In the genomic region with DNA sequence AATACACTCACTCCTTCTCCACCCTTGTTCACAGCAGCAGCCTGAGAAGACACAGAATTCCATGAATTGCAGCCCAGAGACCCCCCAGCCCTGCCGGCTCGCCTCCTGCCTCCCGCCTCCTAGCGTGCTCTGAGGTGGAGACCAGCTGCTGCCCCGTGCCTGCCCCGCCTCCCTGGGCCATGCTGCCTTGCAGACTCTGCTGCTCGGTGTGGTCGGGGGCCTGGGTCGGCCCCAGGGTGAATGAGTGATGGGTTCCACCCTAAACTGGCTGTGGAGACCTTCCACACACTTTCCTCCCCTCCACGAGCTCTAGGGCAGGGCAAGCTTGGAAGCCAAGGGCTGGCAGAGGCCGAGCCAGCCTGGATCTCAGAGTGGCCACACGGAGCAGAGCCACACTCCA, we compare ENCODE assay signal across 22 cellular contexts.
DNase-seq lines count a peak whose midpoint lies in the region; ATAC-seq, FAIRE-seq and TF ChIP-seq lines count a peak whose summit lies in the region.
"Had no signal": no experiment of that assay in that cellular context is flagged by ENCODE, and none has a peak within 500 bp of the region (broad histone marks: within the 10 kb centered on the region; RNA-seq: fewer than 3 reads in every experiment).

No MANE protein-coding gene starts in this region.

- H3K27ac Mint-ChIP-seq in neural progenitor cell = peak overlapping the region; percentile 62
- H3K27ac Mint-ChIP-seq: B cell; CD4-positive, alpha-beta T cell; HFFc6 had no signal

- intact Hi-C loops in Panc1 (cut with micrococcal nuclease; ENCODE audit: unreplicated experiment) = no loop called here
- intact Hi-C loops in kidney (cut with DNase I) = no loop called here
- intact Hi-C loops in aorta (cut with DNase I) = no loop called here

- H3K27me3 Mint-ChIP-seq in neural progenitor cell (ENCODE audit: insufficient read depth, low read depth) = peaks cover 7% of the 10 kb centered on the region
- H3K27me3 Mint-ChIP-seq: B cell; CD4-positive, alpha-beta T cell had no signal

- H3K27ac ChIP-seq in Panc1 (ENCODE audit: low read length) (no peak overlapping the region), kidney (ENCODE audit: low read depth in 2 of 2, low read length in 2 of 2) (no peak overlapping the region), neural progenitor cell (no peak overlapping the region), aorta (ENCODE audit: low read depth in 1 of 2, low read length in 2 of 2) (no peak overlapping the region)

- H3K36me3 Mint-ChIP-seq in neural progenitor cell = no peaks in the 10 kb centered on the region

- no peaks in the 10 kb centered on the region for H3K79me2 ChIP-seq in neural progenitor cell (ENCODE audit: low read depth)

- H3K36me3 ChIP-seq in Panc1 (ENCODE audit: control insufficient read depth, insufficient read depth, low read length) (no peaks in the 10 kb centered on the region), kidney (ENCODE audit: control insufficient read depth in 1 of 2, insufficient read depth in 2 of 2, low read length in 2 of 2) (no peaks in the 10 kb centered on the region), neural progenitor cell (no peaks in the 10 kb centered on the region), aorta (ENCODE audit: control insufficient read depth in 1 of 2, insufficient read depth in 2 of 2, low read length in 1 of 2) (no peaks in the 10 kb centered on the region)

- peaks cover 8% of the 10 kb centered on the region for H3K9me3 Mint-ChIP-seq in neural progenitor cell
- H3K9me3 Mint-ChIP-seq: CD4-positive, alpha-beta T cell had no signal

- 42 to 49% methylated on average over 12 of the region's 12 CpGs for WGBS in aorta, 2 donors

- POLR2A ChIA-PET in Panc1 (lab: Charles Lee) = no interaction called here

- no TSS peak for BruUV-seq in Panc1 (replicated peaks; lab: Mats Ljungman, UMichigan)

- CTCF ChIA-PET in Panc1 (lab: Charles Lee) = no interaction called here

- H3K4me2 ChIP-seq in neural progenitor cell = no peak overlapping the region

- no peak overlapping the region for H3K4me3 Mint-ChIP-seq in neural progenitor cell
- H3K4me3 Mint-ChIP-seq: B cell; CD4-positive, alpha-beta T cell; HFFc6 had no signal

- H3K27me3 ChIP-seq in Panc1 (ENCODE audit: control insufficient read depth, insufficient read depth, low read length) = no peaks in the 10 kb centered on the region
- no peaks in the 10 kb centered on the region for H3K27me3 ChIP-seq in neural progenitor cell
- no peaks in the 10 kb centered on the region for H3K27me3 ChIP-seq in aorta (ENCODE audit: control insufficient read depth in 1 of 2, insufficient read depth in 2 of 2, low read length in 1 of 2)

- no peak for FAIRE-seq in kidney (lab: Jason Lieb, UNC)
- FAIRE-seq: A204.1, G401.6, GM12892, GM19239, HTR-8/SVneo had no signal

- H3K4me3 ChIP-seq in Panc1 (ENCODE audit: low read depth in 2 of 2, low read length in 2 of 2) = no peak overlapping the region
- H3K4me3 ChIP-seq in kidney (ENCODE audit: low read length in 2 of 2) = no peak overlapping the region
- no peak overlapping the region for H3K4me3 ChIP-seq in neural progenitor cell
- no peak overlapping the region for H3K4me3 ChIP-seq in aorta (ENCODE audit: low read length in 2 of 2)

- peaks cover 35% of the 10 kb centered on the region for H3K4me1 Mint-ChIP-seq in neural progenitor cell
- H3K4me1 Mint-ChIP-seq: B cell had no signal

- ATAC-seq in Panc1 (0 out of 2 replicates have a peak, but pooled peaks have one; percentile 46), aorta (ENCODE audit: low FRiP score) (no peak), GM18868 (IDR thresholded peaks at IDR 0.05; ENCODE audit: unreplicated experiment) (no peak)

- peaks cover 4% of the 10 kb centered on the region for H3F3A ChIP-seq in neural progenitor cell (ENCODE audit: low read depth)

- in situ Hi-C loops in Panc1 (cut with HindIII; ENCODE audit: low pct_unique_long_range_greater_than_20kb, low sequenced_read_pairs) = no loop called here

- H3K9me3 ChIP-seq in Panc1 (ENCODE audit: control insufficient read depth, insufficient read depth, low read depth, low read length) (no peaks in the 10 kb centered on the region), kidney (ENCODE audit: control insufficient read depth in 1 of 2, low read length in 2 of 2) (no peaks in the 10 kb centered on the region), neural progenitor cell (ENCODE audit: low read depth) (no peaks in the 10 kb centered on the region), aorta (ENCODE audit: control insufficient read depth, low read length) (no peaks in the 10 kb centered on the region)

- no peaks in the 10 kb centered on the region for H3K4me1 ChIP-seq in Panc1 (ENCODE audit: control insufficient read depth, insufficient read depth, low read length)
- no peaks in the 10 kb centered on the region for H3K4me1 ChIP-seq in kidney (ENCODE audit: control insufficient read depth in 1 of 2, insufficient read depth in 1 of 2, low read depth in 1 of 2, low read length in 2 of 2)
- peaks cover 21% of the 10 kb centered on the region for H3K4me1 ChIP-seq in neural progenitor cell
- H3K4me1 ChIP-seq in aorta (ENCODE audit: control insufficient read depth in 1 of 2, insufficient read depth in 2 of 2, low read length in 2 of 2) = no peaks in the 10 kb centered on the region

- no peak overlapping the region for H2AFZ ChIP-seq in neural progenitor cell (replicated peaks)

- H3K9ac ChIP-seq in kidney (ENCODE audit: low read length in 2 of 2) (no peak overlapping the region), neural progenitor cell (no peak overlapping the region)

- TF ChIP-seq CTCF in Panc1 (IDR thresholded peaks at IDR 0.05) (no peak), kidney (IDR thresholded peaks at IDR 0.05; ENCODE audit: borderline replicate concordance, extremely low read depth, insufficient read depth) (no peak), neural progenitor cell (IDR thresholded peaks at IDR 0.05) (no peak)

- H4K20me1 ChIP-seq in neural progenitor cell (ENCODE audit: low read depth) = no peaks in the 10 kb centered on the region

- no peak for DNase-seq in Panc1 (ENCODE audit: low read depth, low spot score)
- DNase-seq in kidney = peak; percentile 66
- DNase-seq in neural progenitor cell (ENCODE audit: low spot score) = no peak
- DNase-seq in aorta = peak; percentile 29 to 59
- DNase-seq in glomerular visceral epithelial cell (ENCODE audit: extremely low spot score) = no peak
- DNase-seq in NCI-H524 (lab: John Stamatoyannopoulos, UW) = no peak
- DNase-seq: C1 segment of cervical spinal cord; Calu3; CD4-positive, alpha-beta T cell; DMS153; DMS79 treated with DMSO at 0.1 percent for 48 hours; EL; GOT3; HCEC 1CT; HFFc6 had no signal

Comparison
In these comparisons a context has a peak if more than half of its experiments do, and no peak if none do; other contexts are left out.
1. DNase-seq: peak in kidney (single experiment) and aorta (2 of 2); none in Panc1 (single experiment), neural progenitor cell (single experiment), glomerular visceral epithelial cell (single experiment) and NCI-H524 (0 of 2).